Comparison of ENCODE assay signal across 6 cellular contexts in genomic region chr12:110255921-110256320, GRCh38. TPM values are rescaled to one million over a fixed set of nuclear protein-coding genes. Genes with fewer than 3 reads are reported as not detected.
DNase-seq lines count a peak whose midpoint lies in the region; FAIRE-seq and TF ChIP-seq lines count a peak whose summit lies in the region.
"Not testable (repeated sequence)": the region's sequence is repeated elsewhere in the genome, so short reads cannot be mapped to it uniquely, and the experiment has no call there.

No MANE protein-coding gene starts in this region.

- not testable (repeated sequence) for TF ChIP-seq CTCF in astrocyte (IDR thresholded peaks at IDR 0.05; ENCODE audit: insufficient read depth, low read depth, low read length); left ventricle myocardium inferior (IDR thresholded peaks at IDR 0.05; ENCODE audit: borderline replicate concordance)
- TF ChIP-seq CTCF in brain microvascular endothelial cell (IDR thresholded peaks at IDR 0.05; ENCODE audit: low read depth, low read length, missing control alignments) = peak; percentile 14

- not testable (repeated sequence) for H3K27ac ChIP-seq in astrocyte (ENCODE audit: low read depth, low read length); brain microvascular endothelial cell
- peak overlapping the region; percentile 94 for H3K27ac ChIP-seq in left ventricle myocardium inferior (replicated peaks)

- not testable (repeated sequence) for H3K4me1 ChIP-seq in astrocyte (ENCODE audit: insufficient read depth, low read length)
- peaks cover 48% of the 10 kb centered on the region for H3K4me1 ChIP-seq in left ventricle myocardium inferior

- H3K4me1 Mint-ChIP-seq in astrocyte (ENCODE audit: low read depth, unreplicated experiment) = not testable (repeated sequence)
- H3K4me1 Mint-ChIP-seq in dendritic cell treated with granulocyte-macrophage colony-stimulating factor and Interleukin-4, amounts not matched to agents 40 ng/mL and 50 ng/mL, for 4 days (ENCODE audit: low read depth) = peaks cover 26% of the 10 kb centered on the region

- not testable (repeated sequence) for H3K36me3 ChIP-seq in astrocyte (ENCODE audit: insufficient read depth, low read length); brain microvascular endothelial cell (replicated peaks); left ventricle myocardium inferior

- not testable (repeated sequence) for H3K9ac ChIP-seq in astrocyte (ENCODE audit: low read length)

- H3K4me3 Mint-ChIP-seq in astrocyte (ENCODE audit: unreplicated experiment); dendritic cell treated with granulocyte-macrophage colony-stimulating factor and Interleukin-4, amounts not matched to agents 40 ng/mL and 50 ng/mL, for 4 days: not testable (repeated sequence)

- not testable (repeated sequence) for H3K27me3 Mint-ChIP-seq in astrocyte (ENCODE audit: low read depth, unreplicated experiment); dendritic cell treated with granulocyte-macrophage colony-stimulating factor and Interleukin-4, amounts not matched to agents 40 ng/mL and 50 ng/mL, for 4 days

- not testable (repeated sequence) for H3K79me2 ChIP-seq in astrocyte (ENCODE audit: insufficient read depth, low read length)

- not testable (repeated sequence) for H3K4me2 ChIP-seq in astrocyte (ENCODE audit: low read length)

- not testable (repeated sequence) for FAIRE-seq in astrocyte (lab: Jason Lieb, UNC)

- DNase-seq in CD1c-positive myeloid dendritic cell (ENCODE audit: extremely low spot score) (peak; percentile 44), mesenteric fat pad (ENCODE audit: low spot score) (peak; percentile 12)
- not testable (repeated sequence) for DNase-seq in astrocyte (ENCODE audit: low read depth); brain microvascular endothelial cell; left ventricle myocardium inferior

- H3K9me3 Mint-ChIP-seq in astrocyte (ENCODE audit: unreplicated experiment); dendritic cell treated with granulocyte-macrophage colony-stimulating factor and Interleukin-4, amounts not matched to agents 40 ng/mL and 50 ng/mL, for 4 days: not testable (repeated sequence)

- H2AFZ ChIP-seq in astrocyte (ENCODE audit: low read depth, low read length) = not testable (repeated sequence)

- not testable (repeated sequence) for H3K4me3 ChIP-seq in astrocyte (ENCODE audit: insufficient read depth, low read depth, low read length); brain microvascular endothelial cell (ENCODE audit: low read depth, low read length); left ventricle myocardium inferior

- H3K27ac Mint-ChIP-seq in astrocyte (ENCODE audit: unreplicated experiment) = peak overlapping the region; percentile 20
- H3K27ac Mint-ChIP-seq in dendritic cell treated with granulocyte-macrophage colony-stimulating factor and Interleukin-4, amounts not matched to agents 40 ng/mL and 50 ng/mL, for 4 days = peak overlapping the region; percentile 85

- not testable (repeated sequence) for H4K20me1 ChIP-seq in astrocyte (ENCODE audit: insufficient read depth, low read length)

- intact Hi-C loops in dendritic cell treated with granulocyte-macrophage colony-stimulating factor and Interleukin-4, amounts not matched to agents 40 ng/mL and 50 ng/mL, for 4 days (cut with micrococcal nuclease) = loop anchor here (2.0 kb wide), 1 partner anchor 25 kb away; the partner anchor contains the start of gene ATP2A2
- intact Hi-C loops in left ventricle myocardium inferior (cut with micrococcal nuclease) = loop anchor here (2.0 kb wide), 1 partner anchor 39 kb away; no protein-coding TSS in a partner anchor

- H3K9me3 ChIP-seq in astrocyte (ENCODE audit: insufficient read depth, low read depth, low read length); left ventricle myocardium inferior (replicated peaks): not testable (repeated sequence)

- not testable (repeated sequence) for H3K27me3 ChIP-seq in astrocyte (ENCODE audit: insufficient read depth, low read length); brain microvascular endothelial cell (replicated peaks); left ventricle myocardium inferior (ENCODE audit: low read depth)

- in situ Hi-C loops in brain microvascular endothelial cell (cut with HindIII; ENCODE audit: low pct_ligation_motif_present, low sequenced_read_pairs) = not testable (repeated sequence)

- H3K36me3 Mint-ChIP-seq in astrocyte (ENCODE audit: low read depth, unreplicated experiment); dendritic cell treated with granulocyte-macrophage colony-stimulating factor and Interleukin-4, amounts not matched to agents 40 ng/mL and 50 ng/mL, for 4 days (ENCODE audit: low read depth): not testable (repeated sequence)

RNA-seq across cellular contexts. Expression of gene ATP2A2, which starts 25.1 kb away (rescaled TPM):
- total RNA-seq in astrocyte = 262 TPM in 2 replicates
- total RNA-seq in left ventricle myocardium inferior = 1,955 TPM
- total RNA-seq in mesenteric fat pad = 232 TPM
